28 cellular contexts compared by ENCODE assay signal in the genomic region with DNA sequence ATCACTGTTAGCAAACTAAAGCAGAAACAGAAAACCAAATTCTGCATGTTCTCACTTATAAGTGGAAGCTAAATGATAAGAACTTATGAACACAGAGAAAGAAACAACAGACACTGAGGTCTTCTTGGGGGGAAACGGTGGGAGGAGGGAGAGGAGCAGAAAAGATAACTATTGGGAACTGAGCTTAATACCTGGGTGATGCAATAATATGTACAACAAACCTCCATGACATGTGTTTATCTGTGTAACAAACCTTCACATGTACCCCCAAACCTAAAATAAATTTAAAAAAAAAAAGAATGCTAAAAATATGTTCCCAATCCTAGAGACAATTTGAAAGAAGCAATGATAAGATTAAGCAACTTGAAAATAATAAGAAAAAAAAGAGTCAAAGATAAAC.
"Had no signal": no experiment of that assay in that cellular context is flagged by ENCODE, and none has a peak within 500 bp of the region (broad histone marks: within the 10 kb centered on the region; RNA-seq: fewer than 3 reads in every experiment).

No MANE protein-coding gene starts in this region.

- H2AFZ ChIP-seq: hepatocyte had no signal

- H3K27ac Mint-ChIP-seq: dendritic cell treated with granulocyte-macrophage colony-stimulating factor and Interleukin-4, amounts not matched to agents 40 ng/mL and 50 ng/mL, for 4 days; effector memory CD8-positive, alpha-beta T cell had no signal

- H3K79me2 ChIP-seq: hepatocyte had no signal

- H3K9me3 ChIP-seq: colonic mucosa, gastrocnemius medialis had no signal

- H3K4me3 ChIP-seq: colonic mucosa, coronary artery, dorsolateral prefrontal cortex, esophagus muscularis mucosa, esophagus squamous epithelium, gastrocnemius medialis, gastroesophageal sphincter, heart left ventricle, heart right ventricle, hepatocyte had no signal

- H3K4me1 ChIP-seq: colonic mucosa, esophagus muscularis mucosa, esophagus squamous epithelium, foreskin keratinocyte, gastrocnemius medialis, gastroesophageal sphincter, heart left ventricle, heart right ventricle had no signal

- H3K36me3 ChIP-seq: colonic mucosa, esophagus muscularis mucosa, esophagus squamous epithelium, gastrocnemius medialis, gastroesophageal sphincter, heart left ventricle, heart right ventricle had no signal

- H3K4me2 ChIP-seq: hepatocyte had no signal

- H3K27me3 ChIP-seq: colonic mucosa, dorsolateral prefrontal cortex, esophagus muscularis mucosa, esophagus squamous epithelium, foreskin keratinocyte, gastrocnemius medialis, gastroesophageal sphincter, heart left ventricle, heart right ventricle, hepatocyte had no signal

- H3K27ac ChIP-seq: colonic mucosa, coronary artery, dorsolateral prefrontal cortex, epithelial cell of prostate, esophagus muscularis mucosa, esophagus squamous epithelium, foreskin keratinocyte, gastrocnemius medialis, gastroesophageal sphincter, heart left ventricle, heart right ventricle, hepatocyte had no signal

- FAIRE-seq: colon, endometrium, endothelial cell of umbilical vein had no signal

- H3K27me3 Mint-ChIP-seq: dendritic cell treated with granulocyte-macrophage colony-stimulating factor and Interleukin-4, amounts not matched to agents 40 ng/mL and 50 ng/mL, for 4 days; effector memory CD8-positive, alpha-beta T cell had no signal

- DNase-seq: colonic mucosa; cortex of kidney; dermis blood vessel endothelial cell; dorsolateral prefrontal cortex; effector CD4-positive, alpha-beta T cell; effector CD8-positive, alpha-beta T cell; effector memory CD4-positive, alpha-beta T cell; effector memory CD8-positive, alpha-beta T cell; erythroblast; esophagus squamous epithelium; foreskin fibroblast; foreskin keratinocyte; foreskin melanocyte; gastrocnemius medialis; glutamatergic neuron; head of caudate nucleus; heart left ventricle; heart right ventricle had no signal

- H3K4me3 Mint-ChIP-seq: dendritic cell treated with granulocyte-macrophage colony-stimulating factor and Interleukin-4, amounts not matched to agents 40 ng/mL and 50 ng/mL, for 4 days; effector memory CD8-positive, alpha-beta T cell had no signal

- ATAC-seq: effector memory CD8-positive, alpha-beta T cell; esophagus mucosa; foreskin keratinocyte; gastrocnemius medialis; gastroesophageal sphincter; heart left ventricle; heart right ventricle had no signal
